ENCODE assay signal across 1 cellular context in genomic region chr19:51181913-51182419, GRCh38.
A peak's percentile ranks its signal among the peaks of the same experiment; 100 is the strongest.
TF ChIP-seq lines count a peak whose summit lies in the region.

No MANE protein-coding gene starts in this region.

TF ChIP-seq in WTC11, 78 proteins besides CTCF, POLR2A, EP300 and RAD21 (continued from another document and continues in another):
- TF ChIP-seq, protein P1, sequence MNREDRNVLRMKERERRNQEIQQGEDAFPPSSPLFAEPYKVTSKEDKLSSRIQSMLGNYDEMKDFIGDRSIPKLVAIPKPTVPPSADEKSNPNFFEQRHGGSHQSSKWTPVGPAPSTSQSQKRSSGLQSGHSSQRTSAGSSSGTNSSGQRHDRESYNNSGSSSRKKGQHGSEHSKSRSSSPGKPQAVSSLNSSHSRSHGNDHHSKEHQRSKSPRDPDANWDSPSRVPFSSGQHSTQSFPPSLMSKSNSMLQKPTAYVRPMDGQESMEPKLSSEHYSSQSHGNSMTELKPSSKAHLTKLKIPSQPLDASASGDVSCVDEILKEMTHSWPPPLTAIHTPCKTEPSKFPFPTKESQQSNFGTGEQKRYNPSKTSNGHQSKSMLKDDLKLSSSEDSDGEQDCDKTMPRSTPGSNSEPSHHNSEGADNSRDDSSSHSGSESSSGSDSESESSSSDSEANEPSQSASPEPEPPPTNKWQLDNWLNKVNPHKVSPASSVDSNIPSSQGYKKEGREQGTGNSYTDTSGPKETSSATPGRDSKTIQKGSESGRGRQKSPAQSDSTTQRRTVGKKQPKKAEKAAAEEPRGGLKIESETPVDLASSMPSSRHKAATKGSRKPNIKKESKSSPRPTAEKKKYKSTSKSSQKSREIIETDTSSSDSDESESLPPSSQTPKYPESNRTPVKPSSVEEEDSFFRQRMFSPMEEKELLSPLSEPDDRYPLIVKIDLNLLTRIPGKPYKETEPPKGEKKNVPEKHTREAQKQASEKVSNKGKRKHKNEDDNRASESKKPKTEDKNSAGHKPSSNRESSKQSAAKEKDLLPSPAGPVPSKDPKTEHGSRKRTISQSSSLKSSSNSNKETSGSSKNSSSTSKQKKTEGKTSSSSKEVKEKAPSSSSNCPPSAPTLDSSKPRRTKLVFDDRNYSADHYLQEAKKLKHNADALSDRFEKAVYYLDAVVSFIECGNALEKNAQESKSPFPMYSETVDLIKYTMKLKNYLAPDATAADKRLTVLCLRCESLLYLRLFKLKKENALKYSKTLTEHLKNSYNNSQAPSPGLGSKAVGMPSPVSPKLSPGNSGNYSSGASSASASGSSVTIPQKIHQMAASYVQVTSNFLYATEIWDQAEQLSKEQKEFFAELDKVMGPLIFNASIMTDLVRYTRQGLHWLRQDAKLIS (CRISPR knock-in tag; IDR thresholded peaks at IDR 0.05; ENCODE audit: borderline replicate concordance) = no peak
- TF ChIP-seq TCF7 (CRISPR knock-in tag; IDR thresholded peaks at IDR 0.05; ENCODE audit: low read depth) (no peak), MXD4 (CRISPR knock-in tag; IDR thresholded peaks at IDR 0.05; ENCODE audit: borderline replicate concordance) (no peak), NR3C1 (CRISPR knock-in tag; conservative IDR thresholded peaks at IDR 0.05; ENCODE audit: low read depth) (0 out of 2 replicates have a peak, but pooled peaks have one; percentile 22), IRF1 (CRISPR knock-in tag; IDR thresholded peaks at IDR 0.05) (peak; percentile 91), TEAD4 (CRISPR knock-in tag; IDR thresholded peaks at IDR 0.05) (no peak), ZNF121 (CRISPR knock-in tag; IDR thresholded peaks at IDR 0.05) (no peak), FOXP1 (CRISPR knock-in tag; IDR thresholded peaks at IDR 0.05; ENCODE audit: borderline replicate concordance) (peak; percentile 86; the same call in 1 of the 2 replicates), NR2C2 (CRISPR knock-in tag; IDR thresholded peaks at IDR 0.05) (no peak), IRF2 (CRISPR knock-in tag; IDR thresholded peaks at IDR 0.05; ENCODE audit: borderline replicate concordance, low read depth) (no peak), FOXP4 (CRISPR knock-in tag; IDR thresholded peaks at IDR 0.05) (peak; percentile 60; the same call in 1 of the 2 replicates), ZBTB21 (CRISPR knock-in tag; IDR thresholded peaks at IDR 0.05; ENCODE audit: borderline replicate concordance) (no peak; the same call in 1 of the 2 replicates), ARID4B (CRISPR knock-in tag; IDR thresholded peaks at IDR 0.05; ENCODE audit: borderline replicate concordance) (no peak), ATF1 (CRISPR knock-in tag; IDR thresholded peaks at IDR 0.05) (peak; percentile 67; the same call in 1 of the 2 replicates), USF1 (CRISPR knock-in tag; IDR thresholded peaks at IDR 0.05) (peak; percentile 38), GTF2I (CRISPR knock-in tag; conservative IDR thresholded peaks at IDR 0.05) (no peak)
- TF ChIP-seq, protein P2, sequence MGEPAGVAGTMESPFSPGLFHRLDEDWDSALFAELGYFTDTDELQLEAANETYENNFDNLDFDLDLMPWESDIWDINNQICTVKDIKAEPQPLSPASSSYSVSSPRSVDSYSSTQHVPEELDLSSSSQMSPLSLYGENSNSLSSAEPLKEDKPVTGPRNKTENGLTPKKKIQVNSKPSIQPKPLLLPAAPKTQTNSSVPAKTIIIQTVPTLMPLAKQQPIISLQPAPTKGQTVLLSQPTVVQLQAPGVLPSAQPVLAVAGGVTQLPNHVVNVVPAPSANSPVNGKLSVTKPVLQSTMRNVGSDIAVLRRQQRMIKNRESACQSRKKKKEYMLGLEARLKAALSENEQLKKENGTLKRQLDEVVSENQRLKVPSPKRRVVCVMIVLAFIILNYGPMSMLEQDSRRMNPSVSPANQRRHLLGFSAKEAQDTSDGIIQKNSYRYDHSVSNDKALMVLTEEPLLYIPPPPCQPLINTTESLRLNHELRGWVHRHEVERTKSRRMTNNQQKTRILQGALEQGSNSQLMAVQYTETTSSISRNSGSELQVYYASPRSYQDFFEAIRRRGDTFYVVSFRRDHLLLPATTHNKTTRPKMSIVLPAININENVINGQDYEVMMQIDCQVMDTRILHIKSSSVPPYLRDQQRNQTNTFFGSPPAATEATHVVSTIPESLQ (CRISPR knock-in tag; IDR thresholded peaks at IDR 0.05) = no peak
- TF ChIP-seq, protein P3, sequence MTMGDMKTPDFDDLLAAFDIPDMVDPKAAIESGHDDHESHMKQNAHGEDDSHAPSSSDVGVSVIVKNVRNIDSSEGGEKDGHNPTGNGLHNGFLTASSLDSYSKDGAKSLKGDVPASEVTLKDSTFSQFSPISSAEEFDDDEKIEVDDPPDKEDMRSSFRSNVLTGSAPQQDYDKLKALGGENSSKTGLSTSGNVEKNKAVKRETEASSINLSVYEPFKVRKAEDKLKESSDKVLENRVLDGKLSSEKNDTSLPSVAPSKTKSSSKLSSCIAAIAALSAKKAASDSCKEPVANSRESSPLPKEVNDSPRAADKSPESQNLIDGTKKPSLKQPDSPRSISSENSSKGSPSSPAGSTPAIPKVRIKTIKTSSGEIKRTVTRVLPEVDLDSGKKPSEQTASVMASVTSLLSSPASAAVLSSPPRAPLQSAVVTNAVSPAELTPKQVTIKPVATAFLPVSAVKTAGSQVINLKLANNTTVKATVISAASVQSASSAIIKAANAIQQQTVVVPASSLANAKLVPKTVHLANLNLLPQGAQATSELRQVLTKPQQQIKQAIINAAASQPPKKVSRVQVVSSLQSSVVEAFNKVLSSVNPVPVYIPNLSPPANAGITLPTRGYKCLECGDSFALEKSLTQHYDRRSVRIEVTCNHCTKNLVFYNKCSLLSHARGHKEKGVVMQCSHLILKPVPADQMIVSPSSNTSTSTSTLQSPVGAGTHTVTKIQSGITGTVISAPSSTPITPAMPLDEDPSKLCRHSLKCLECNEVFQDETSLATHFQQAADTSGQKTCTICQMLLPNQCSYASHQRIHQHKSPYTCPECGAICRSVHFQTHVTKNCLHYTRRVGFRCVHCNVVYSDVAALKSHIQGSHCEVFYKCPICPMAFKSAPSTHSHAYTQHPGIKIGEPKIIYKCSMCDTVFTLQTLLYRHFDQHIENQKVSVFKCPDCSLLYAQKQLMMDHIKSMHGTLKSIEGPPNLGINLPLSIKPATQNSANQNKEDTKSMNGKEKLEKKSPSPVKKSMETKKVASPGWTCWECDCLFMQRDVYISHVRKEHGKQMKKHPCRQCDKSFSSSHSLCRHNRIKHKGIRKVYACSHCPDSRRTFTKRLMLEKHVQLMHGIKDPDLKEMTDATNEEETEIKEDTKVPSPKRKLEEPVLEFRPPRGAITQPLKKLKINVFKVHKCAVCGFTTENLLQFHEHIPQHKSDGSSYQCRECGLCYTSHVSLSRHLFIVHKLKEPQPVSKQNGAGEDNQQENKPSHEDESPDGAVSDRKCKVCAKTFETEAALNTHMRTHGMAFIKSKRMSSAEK (CRISPR knock-in tag; IDR thresholded peaks at IDR 0.05; ENCODE audit: borderline replicate concordance) = no peak
- TF ChIP-seq, protein P4, sequence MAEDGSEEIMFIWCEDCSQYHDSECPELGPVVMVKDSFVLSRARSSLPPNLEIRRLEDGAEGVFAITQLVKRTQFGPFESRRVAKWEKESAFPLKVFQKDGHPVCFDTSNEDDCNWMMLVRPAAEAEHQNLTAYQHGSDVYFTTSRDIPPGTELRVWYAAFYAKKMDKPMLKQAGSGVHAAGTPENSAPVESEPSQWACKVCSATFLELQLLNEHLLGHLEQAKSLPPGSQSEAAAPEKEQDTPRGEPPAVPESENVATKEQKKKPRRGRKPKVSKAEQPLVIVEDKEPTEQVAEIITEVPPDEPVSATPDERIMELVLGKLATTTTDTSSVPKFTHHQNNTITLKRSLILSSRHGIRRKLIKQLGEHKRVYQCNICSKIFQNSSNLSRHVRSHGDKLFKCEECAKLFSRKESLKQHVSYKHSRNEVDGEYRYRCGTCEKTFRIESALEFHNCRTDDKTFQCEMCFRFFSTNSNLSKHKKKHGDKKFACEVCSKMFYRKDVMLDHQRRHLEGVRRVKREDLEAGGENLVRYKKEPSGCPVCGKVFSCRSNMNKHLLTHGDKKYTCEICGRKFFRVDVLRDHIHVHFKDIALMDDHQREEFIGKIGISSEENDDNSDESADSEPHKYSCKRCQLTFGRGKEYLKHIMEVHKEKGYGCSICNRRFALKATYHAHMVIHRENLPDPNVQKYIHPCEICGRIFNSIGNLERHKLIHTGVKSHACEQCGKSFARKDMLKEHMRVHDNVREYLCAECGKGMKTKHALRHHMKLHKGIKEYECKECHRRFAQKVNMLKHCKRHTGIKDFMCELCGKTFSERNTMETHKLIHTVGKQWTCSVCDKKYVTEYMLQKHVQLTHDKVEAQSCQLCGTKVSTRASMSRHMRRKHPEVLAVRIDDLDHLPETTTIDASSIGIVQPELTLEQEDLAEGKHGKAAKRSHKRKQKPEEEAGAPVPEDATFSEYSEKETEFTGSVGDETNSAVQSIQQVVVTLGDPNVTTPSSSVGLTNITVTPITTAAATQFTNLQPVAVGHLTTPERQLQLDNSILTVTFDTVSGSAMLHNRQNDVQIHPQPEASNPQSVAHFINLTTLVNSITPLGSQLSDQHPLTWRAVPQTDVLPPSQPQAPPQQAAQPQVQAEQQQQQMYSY (CRISPR knock-in tag; IDR thresholded peaks at IDR 0.05) = peak; percentile 72; the same call in 1 of the 2 replicates
- TF ChIP-seq, protein P5, sequence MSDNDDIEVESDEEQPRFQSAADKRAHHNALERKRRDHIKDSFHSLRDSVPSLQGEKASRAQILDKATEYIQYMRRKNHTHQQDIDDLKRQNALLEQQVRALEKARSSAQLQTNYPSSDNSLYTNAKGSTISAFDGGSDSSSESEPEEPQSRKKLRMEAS (CRISPR knock-in tag; IDR thresholded peaks at IDR 0.05) = peak; percentile 94
- TF ChIP-seq, protein P6, sequence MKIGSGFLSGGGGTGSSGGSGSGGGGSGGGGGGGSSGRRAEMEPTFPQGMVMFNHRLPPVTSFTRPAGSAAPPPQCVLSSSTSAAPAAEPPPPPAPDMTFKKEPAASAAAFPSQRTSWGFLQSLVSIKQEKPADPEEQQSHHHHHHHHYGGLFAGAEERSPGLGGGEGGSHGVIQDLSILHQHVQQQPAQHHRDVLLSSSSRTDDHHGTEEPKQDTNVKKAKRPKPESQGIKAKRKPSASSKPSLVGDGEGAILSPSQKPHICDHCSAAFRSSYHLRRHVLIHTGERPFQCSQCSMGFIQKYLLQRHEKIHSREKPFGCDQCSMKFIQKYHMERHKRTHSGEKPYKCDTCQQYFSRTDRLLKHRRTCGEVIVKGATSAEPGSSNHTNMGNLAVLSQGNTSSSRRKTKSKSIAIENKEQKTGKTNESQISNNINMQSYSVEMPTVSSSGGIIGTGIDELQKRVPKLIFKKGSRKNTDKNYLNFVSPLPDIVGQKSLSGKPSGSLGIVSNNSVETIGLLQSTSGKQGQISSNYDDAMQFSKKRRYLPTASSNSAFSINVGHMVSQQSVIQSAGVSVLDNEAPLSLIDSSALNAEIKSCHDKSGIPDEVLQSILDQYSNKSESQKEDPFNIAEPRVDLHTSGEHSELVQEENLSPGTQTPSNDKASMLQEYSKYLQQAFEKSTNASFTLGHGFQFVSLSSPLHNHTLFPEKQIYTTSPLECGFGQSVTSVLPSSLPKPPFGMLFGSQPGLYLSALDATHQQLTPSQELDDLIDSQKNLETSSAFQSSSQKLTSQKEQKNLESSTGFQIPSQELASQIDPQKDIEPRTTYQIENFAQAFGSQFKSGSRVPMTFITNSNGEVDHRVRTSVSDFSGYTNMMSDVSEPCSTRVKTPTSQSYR (CRISPR knock-in tag; IDR thresholded peaks at IDR 0.05) = 0 out of 2 replicates have a peak, but pooled peaks have one; percentile 31
- TF ChIP-seq, protein P7, sequence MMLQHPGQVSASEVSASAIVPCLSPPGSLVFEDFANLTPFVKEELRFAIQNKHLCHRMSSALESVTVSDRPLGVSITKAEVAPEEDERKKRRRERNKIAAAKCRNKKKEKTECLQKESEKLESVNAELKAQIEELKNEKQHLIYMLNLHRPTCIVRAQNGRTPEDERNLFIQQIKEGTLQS (CRISPR knock-in tag; conservative IDR thresholded peaks at IDR 0.05) = 0 out of 2 replicates have a peak, but pooled peaks have one; percentile 21
